Comparison of ENCODE assay signal across 22 cellular contexts in the genomic region with DNA sequence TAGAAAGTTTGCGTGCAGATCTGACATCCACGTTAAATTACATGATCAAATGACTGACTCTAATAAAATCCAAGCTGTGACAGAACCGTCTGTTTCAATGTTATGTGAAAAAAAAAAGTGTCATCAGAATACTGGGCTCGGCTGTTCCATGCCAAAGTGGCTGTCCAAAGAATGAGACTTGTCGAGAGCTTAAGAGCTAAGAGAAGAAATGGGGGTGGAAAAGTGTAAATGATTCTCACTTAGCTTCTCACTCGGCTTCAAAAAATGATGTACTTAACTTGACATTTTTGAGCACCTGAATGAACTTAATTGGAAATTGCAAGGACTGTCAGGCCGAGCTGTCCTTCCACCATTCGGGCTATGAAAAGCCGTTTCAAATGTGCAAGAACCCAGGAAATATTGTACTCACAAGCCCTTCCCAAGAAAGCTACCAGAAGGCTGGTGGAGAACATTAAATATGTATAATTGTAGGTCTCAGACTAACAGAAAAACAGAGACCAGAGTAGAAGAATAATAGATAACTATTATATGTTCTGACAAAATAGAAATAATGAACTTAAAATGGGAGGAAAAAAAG.
DNase-seq lines count a peak whose midpoint lies in the region; ATAC-seq, FAIRE-seq and TF ChIP-seq lines count a peak whose summit lies in the region.
"Had no signal": no experiment of that assay in that cellular context is flagged by ENCODE, and none has a peak within 500 bp of the region (broad histone marks: within the 10 kb centered on the region; RNA-seq: fewer than 3 reads in every experiment).

No MANE protein-coding gene starts in this region.

- H2BK120ac ChIP-seq in mesendoderm (ENCODE audit: low read depth, low read length) = no peak overlapping the region
- no peak overlapping the region for H2BK120ac ChIP-seq in trophoblast cell (ENCODE audit: insufficient read depth, low read length, poor library complexity)

- no peak overlapping the region for H2BK12ac ChIP-seq in trophoblast cell (ENCODE audit: low read length)

- FAIRE-seq in K562 (lab: Jason Lieb, UNC) (no peak), kidney (lab: Jason Lieb, UNC) (no peak)
- FAIRE-seq: A204.1, GM12891, H54 had no signal

- no peak overlapping the region for H3K18ac ChIP-seq in mesendoderm (ENCODE audit: low read length)
- H3K18ac ChIP-seq in trophoblast cell (ENCODE audit: low read length) = no peak overlapping the region

- H3K27me3 ChIP-seq in K562 (ENCODE audit: control insufficient read depth in 2 of 2, insufficient read depth in 2 of 2, low read length in 2 of 2) = no peaks in the 10 kb centered on the region
- H3K27me3 ChIP-seq in mesendoderm (ENCODE audit: insufficient read depth, low read length, poor library complexity) = no peaks in the 10 kb centered on the region
- no peaks in the 10 kb centered on the region for H3K27me3 ChIP-seq in trophoblast cell (ENCODE audit: insufficient read depth, low read length)
- H3K27me3 ChIP-seq in H7 (ENCODE audit: control insufficient read depth, insufficient read depth, low read length) = no peaks in the 10 kb centered on the region
- H3K27me3 ChIP-seq: BE2C; BLaER1 treated with 17β-estradiol and CSF1 and Interleukin-3, amounts not matched to agents 10 nM and 100 nM had no signal

- H3K14ac ChIP-seq in trophoblast cell (ENCODE audit: low read length) = no peak overlapping the region

- no peak overlapping the region for H3K4ac ChIP-seq in mesendoderm (ENCODE audit: low read depth, low read length)
- H3K4ac ChIP-seq in trophoblast cell (ENCODE audit: low read depth, low read length) = no peak overlapping the region

- H2AK5ac ChIP-seq in mesendoderm (ENCODE audit: low read length) (no peak overlapping the region), trophoblast cell (ENCODE audit: low read length) (no peak overlapping the region)

- POLR2A ChIA-PET in K562 (lab: Yijun Ruan, JAX) = interaction anchor here (0.7 to 1.0 kb wide), 2 partner anchors 16 to 17 kb away, joined by 3 to 5 read pairs; no protein-coding TSS in a partner anchor

- CTCF ChIA-PET in K562 (lab: Yijun Ruan, JAX; ENCODE audit: low intra/inter-chr PET ratio) = no interaction called here

- H3K9ac ChIP-seq in K562 (ENCODE audit: insufficient read depth in 1 of 2, low read depth in 2 of 2, low read length in 2 of 2) = no peak overlapping the region
- no peak overlapping the region for H3K9ac ChIP-seq in mesendoderm (ENCODE audit: low read length)
- no peak overlapping the region for H3K9ac ChIP-seq in kidney (ENCODE audit: low read length in 2 of 2)
- no peak overlapping the region for H3K9ac ChIP-seq in trophoblast cell (ENCODE audit: low read length)
- H3K9ac ChIP-seq: BLaER1 treated with 17β-estradiol and CSF1 and Interleukin-3, amounts not matched to agents 10 nM and 100 nM had no signal

- H3K4me3 ChIP-seq in K562 (no peak overlapping the region), mesendoderm (ENCODE audit: low read length) (no peak overlapping the region), kidney (ENCODE audit: low read length in 2 of 2) (no peak overlapping the region), trophoblast cell (ENCODE audit: low read depth, low read length) (no peak overlapping the region), H7 (ENCODE audit: insufficient read depth, low read depth, low read length) (no peak overlapping the region)
- H3K4me3 ChIP-seq: BLaER1 treated with 17β-estradiol and CSF1 and Interleukin-3, amounts not matched to agents 10 nM and 100 nM had no signal

- no peak overlapping the region for H2BK5ac ChIP-seq in mesendoderm (ENCODE audit: low read length)
- H2BK5ac ChIP-seq in trophoblast cell (ENCODE audit: low read depth, low read length, poor library complexity) = no peak overlapping the region

- intact Hi-C loops in K562 (cut with micrococcal nuclease) = no loop called here
- intact Hi-C loops in kidney (cut with DNase I) = no loop called here

- peaks cover 0 to 4% of the 10 kb centered on the region in 2 experiments; a peak in 1 of 5 replicates for H3K4me1 ChIP-seq in K562 (replicated peaks in 1 of 2; ENCODE audit: control insufficient read depth in 2 of 2, insufficient read depth in 2 of 2, low read length in 2 of 2)
- no peaks in the 10 kb centered on the region for H3K4me1 ChIP-seq in mesendoderm (ENCODE audit: control insufficient read depth, low read depth, low read length)
- H3K4me1 ChIP-seq in kidney (ENCODE audit: control insufficient read depth in 1 of 2, insufficient read depth in 1 of 2, low read depth in 1 of 2, low read length in 2 of 2) = no peaks in the 10 kb centered on the region
- H3K4me1 ChIP-seq in trophoblast cell (ENCODE audit: control insufficient read depth in 1 of 2, insufficient read depth in 2 of 2, low read length in 2 of 2) = no peaks in the 10 kb centered on the region
- H3K4me1 ChIP-seq: BE2C had no signal

- H4K20me1 ChIP-seq in K562 (replicated peaks; ENCODE audit: control insufficient read depth, insufficient read depth, low read length) = no peaks in the 10 kb centered on the region
- H4K20me1 ChIP-seq: BLaER1 treated with 17β-estradiol and CSF1 and Interleukin-3, amounts not matched to agents 10 nM and 100 nM had no signal

- DNase-seq in NCI-H2227 (lab: John Stamatoyannopoulos, UW; ENCODE audit: unreplicated experiment) (peak; percentile 8), K562 (ENCODE audit: extremely low read depth in 1 of 4, low spot score in 3 of 4) (no peak), mesendoderm (no peak), superior temporal gyrus (ENCODE audit: extremely low spot score) (peak; percentile 36), kidney (no peak), trophoblast cell (no peak), H7 (no peak)
- DNase-seq: AML-193; BE2C; Calu3; CD4-positive, alpha-beta T cell; COR-L47; DMS53; DMS79 treated with DMSO at 0.1 percent for 48 hours; GF-D8; GOT3; HCEC 1CT had no signal

- no peak overlapping the region for H4K12ac ChIP-seq in trophoblast cell (ENCODE audit: low read depth, low read length)

- in situ Hi-C loops in K562 (cut with MboI) = loop anchor here (25.0 kb wide), 1 partner anchor 727 kb away; the partner anchor contains the start of gene RTL1

- H4K91ac ChIP-seq in trophoblast cell (ENCODE audit: low read depth, low read length) = no peak overlapping the region

- H2AFZ ChIP-seq in K562 (ENCODE audit: low read depth, low read length) (peak overlapping the region; percentile 63), trophoblast cell (ENCODE audit: insufficient read depth, low read length, poor library complexity) (no peak overlapping the region)

- 59% methylated on average over 9 of the region's 9 CpGs for WGBS in K562 (ENCODE audit: insufficient coverage, low coverage, missing lambda C conversion rate)
- WGBS in mesendoderm (ENCODE audit: extremely low coverage, insufficient coverage, low lambda C conversion rate) = no CpG with 5 or more reads among the region's 9 CpGs
- no CpG with 5 or more reads among the region's 9 CpGs for WGBS in trophoblast cell (ENCODE audit: extremely low coverage, insufficient coverage, insufficient read length)

- H3K4me2 ChIP-seq in K562 (ENCODE audit: insufficient read depth, low read length) = no peak overlapping the region
- no peak overlapping the region for H3K4me2 ChIP-seq in mesendoderm (ENCODE audit: low read length)
- H3K4me2 ChIP-seq in trophoblast cell (ENCODE audit: low read length) = no peak overlapping the region
- H3K4me2 ChIP-seq: BLaER1 treated with 17β-estradiol and CSF1 and Interleukin-3, amounts not matched to agents 10 nM and 100 nM had no signal

- H2BK15ac ChIP-seq in mesendoderm (replicated peaks; ENCODE audit: low read depth) = no peak overlapping the region

- no peak for ATAC-seq in K562

- H3K9me1 ChIP-seq in K562 (ENCODE audit: control insufficient read depth, insufficient read depth, low read length) = no peaks in the 10 kb centered on the region

- no peak overlapping the region for H4K8ac ChIP-seq in mesendoderm (ENCODE audit: low read depth, low read length)
- no peak overlapping the region for H4K8ac ChIP-seq in trophoblast cell (ENCODE audit: low read depth, low read length)

- H3K27ac ChIP-seq in K562 (ENCODE audit: extremely low read depth, low read depth, low read length) = no peak overlapping the region
- peak overlapping the region; percentile 61 for H3K27ac ChIP-seq in mesendoderm (ENCODE audit: low read depth, low read length)
- H3K27ac ChIP-seq in kidney (ENCODE audit: low read depth in 2 of 2, low read length in 2 of 2) = no peak overlapping the region
- H3K27ac ChIP-seq in trophoblast cell (ENCODE audit: low read depth, low read length) = no peak overlapping the region
- H3K27ac ChIP-seq: 22Rv1; BLaER1 treated with 17β-estradiol and CSF1 and Interleukin-3, amounts not matched to agents 10 nM and 100 nM had no signal

- no peak overlapping the region for H3K56ac ChIP-seq in mesendoderm (ENCODE audit: low read length)

- TF ChIP-seq RAD21 in K562 (CRISPR knock-in tag; conservative IDR thresholded peaks at IDR 0.05 in 1 of 2, IDR thresholded peaks at IDR 0.05 in 1 of 2) = no peak

- H3K23ac ChIP-seq in mesendoderm (ENCODE audit: low read length) (no peak overlapping the region), trophoblast cell (ENCODE audit: low read length) (no peak overlapping the region)

- TF ChIP-seq EP300 in K562 (IDR thresholded peaks at IDR 0.05; ENCODE audit: low read length) = no peak

- H4K5ac ChIP-seq in mesendoderm (ENCODE audit: low read length) = no peak overlapping the region

- H3K9me3 ChIP-seq in K562 (replicated peaks; ENCODE audit: control insufficient read depth, insufficient read depth, low read depth, low read length) (peaks cover 3% of the 10 kb centered on the region), kidney (ENCODE audit: control insufficient read depth in 1 of 2, low read length in 2 of 2) (peaks cover 0 to 6% of the 10 kb centered on the region in 2 donors), trophoblast cell (ENCODE audit: insufficient read depth, low read depth, low read length) (no peaks in the 10 kb centered on the region)
- H3K9me3 ChIP-seq: BE2C had no signal

- H3K79me1 ChIP-seq in mesendoderm (ENCODE audit: low read length) (no peaks in the 10 kb centered on the region), trophoblast cell (ENCODE audit: low read length) (no peaks in the 10 kb centered on the region)

- no peaks in the 10 kb centered on the region for H3K79me2 ChIP-seq in K562 (ENCODE audit: control insufficient read depth, insufficient read depth, low read length)
- no peaks in the 10 kb centered on the region for H3K79me2 ChIP-seq in mesendoderm (ENCODE audit: control insufficient read depth, insufficient read depth, low read length)
- H3K79me2 ChIP-seq in trophoblast cell (ENCODE audit: control insufficient read depth, insufficient read depth, low read length, poor library complexity) = no peaks in the 10 kb centered on the region

- BruUV-seq in K562 (replicated peaks; lab: Mats Ljungman, UMichigan) = no TSS peak

- H3K36me3 ChIP-seq in K562 (ENCODE audit: control insufficient read depth, insufficient read depth, low read length) = no peaks in the 10 kb centered on the region
- no peaks in the 10 kb centered on the region for H3K36me3 ChIP-seq in mesendoderm (ENCODE audit: control insufficient read depth, insufficient read depth, low read length)
- H3K36me3 ChIP-seq in kidney (ENCODE audit: control insufficient read depth in 1 of 2, insufficient read depth in 2 of 2, low read length in 2 of 2) = no peaks in the 10 kb centered on the region
- H3K36me3 ChIP-seq in trophoblast cell (ENCODE audit: control insufficient read depth in 1 of 2, insufficient read depth in 2 of 2, low read length in 2 of 2) = no peaks in the 10 kb centered on the region
- H3K36me3 ChIP-seq in H7 (replicated peaks; ENCODE audit: control insufficient read depth, insufficient read depth, low read length) = no peaks in the 10 kb centered on the region
- H3K36me3 ChIP-seq: BE2C; BLaER1 treated with 17β-estradiol and CSF1 and Interleukin-3, amounts not matched to agents 10 nM and 100 nM had no signal

- TF ChIP-seq CTCF in K562 (IDR thresholded peaks at IDR 0.05 in 2 of 3, conservative IDR thresholded peaks at IDR 0.05 in 1 of 3; ENCODE audit: insufficient read depth in 2 of 3, low read depth in 1 of 3, low read length in 3 of 3) = no peak
- TF ChIP-seq CTCF in kidney (IDR thresholded peaks at IDR 0.05; ENCODE audit: borderline replicate concordance, extremely low read depth, insufficient read depth) = no peak

- TF ChIP-seq POLR2A in K562 (conservative IDR thresholded peaks at IDR 0.05) = no peak

Comparison
In these comparisons a context has a peak if more than half of its experiments do, and no peak if none do; other contexts are left out.
1. DNase-seq: peak in NCI-H2227 (single experiment) and superior temporal gyrus (single experiment); none in K562 (0 of 4), mesendoderm (single experiment), kidney (single experiment), trophoblast cell (0 of 2) and H7 (single experiment).